8 cellular contexts compared by ENCODE assay signal in the genomic region with DNA sequence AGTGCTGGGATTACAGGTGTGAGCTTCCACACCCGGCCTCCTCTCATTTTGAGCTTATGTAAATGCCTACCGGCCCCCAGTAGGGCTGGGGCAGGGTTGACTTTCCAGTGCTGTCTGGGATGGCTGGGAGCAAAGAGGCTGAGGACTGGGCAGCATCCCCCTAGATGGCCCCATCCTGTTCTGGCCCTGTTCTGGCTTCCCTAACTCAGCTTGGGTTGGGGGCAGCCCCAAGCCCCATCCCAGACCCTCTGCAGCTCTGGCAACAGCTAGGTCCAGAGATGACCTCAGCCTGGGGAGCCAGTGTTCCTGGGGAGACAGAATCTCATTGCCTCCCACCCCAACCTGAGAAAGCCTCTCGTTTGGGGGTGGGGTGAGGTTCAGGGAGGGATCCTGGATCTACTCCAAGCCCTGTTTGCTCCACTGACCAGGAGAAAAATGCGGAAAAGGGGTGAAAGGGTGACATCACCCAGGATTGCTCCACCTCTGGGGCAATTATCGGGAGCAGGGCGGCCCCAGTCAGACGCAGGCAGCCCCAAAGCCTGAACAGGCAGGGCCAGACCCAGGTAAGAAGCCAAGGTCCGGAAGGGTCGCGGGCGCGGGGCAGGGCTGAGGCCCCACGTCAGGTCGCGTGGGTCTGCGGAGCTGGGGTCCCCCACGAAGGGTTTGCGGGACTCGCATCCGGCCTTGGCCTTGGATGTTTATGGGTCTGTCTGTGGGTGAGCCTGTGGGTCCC. TPM values are rescaled to one million over a fixed set of nuclear protein-coding genes. Genes with fewer than 3 reads are reported as not detected.
DNase-seq lines count a peak whose midpoint lies in the region; ATAC-seq and TF ChIP-seq lines count a peak whose summit lies in the region.

A gene with protein sequence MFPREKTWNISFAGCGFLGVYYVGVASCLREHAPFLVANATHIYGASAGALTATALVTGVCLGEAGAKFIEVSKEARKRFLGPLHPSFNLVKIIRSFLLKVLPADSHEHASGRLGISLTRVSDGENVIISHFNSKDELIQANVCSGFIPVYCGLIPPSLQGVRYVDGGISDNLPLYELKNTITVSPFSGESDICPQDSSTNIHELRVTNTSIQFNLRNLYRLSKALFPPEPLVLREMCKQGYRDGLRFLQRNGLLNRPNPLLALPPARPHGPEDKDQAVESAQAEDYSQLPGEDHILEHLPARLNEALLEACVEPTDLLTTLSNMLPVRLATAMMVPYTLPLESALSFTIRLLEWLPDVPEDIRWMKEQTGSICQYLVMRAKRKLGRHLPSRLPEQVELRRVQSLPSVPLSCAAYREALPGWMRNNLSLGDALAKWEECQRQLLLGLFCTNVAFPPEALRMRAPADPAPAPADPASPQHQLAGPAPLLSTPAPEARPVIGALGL (plus strand): TSS at position 519 of the 733 bp plus-strand sequence. CDS start 805 bp downstream, outside the sequence.

- no peak for TF ChIP-seq EP300 in sigmoid colon (IDR thresholded peaks at IDR 0.05)

- intact Hi-C loops in right cardiac atrium (cut with DNase I) (no loop called here), sigmoid colon (cut with DNase I) (no loop called here)

- no peaks in the 10 kb centered on the region for H3K9me3 ChIP-seq in right cardiac atrium (ENCODE audit: control insufficient read depth, low read length)
- H3K9me3 ChIP-seq in sigmoid colon: no peaks in the 10 kb centered on the region

- H3K27me3 Mint-ChIP-seq in activated T-cell treated with anti-CD3 and anti-CD28 coated beads, Interleukin-2, amount 50 U/mL, for 72 hours (ENCODE audit: low read depth): no peaks in the 10 kb centered on the region
- H3K27me3 Mint-ChIP-seq in activated naive CD8-positive, alpha-beta T cell treated with anti-CD3 and anti-CD28 coated beads for 36 hours: no peaks in the 10 kb centered on the region

- H3K27me3 ChIP-seq in right cardiac atrium (ENCODE audit: control insufficient read depth, insufficient read depth) (no peaks in the 10 kb centered on the region), sigmoid colon (peaks cover 0 to 3% (median 0%) of the 10 kb centered on the region in 3 donors)

- H3K36me3 ChIP-seq in sigmoid colon: peaks cover 1 to 33% (median 8%) of the 10 kb centered on the region in 4 donors

- 25% methylated on average over 20 of the region's 20 CpGs for WGBS in right cardiac atrium
- WGBS in sigmoid colon, 2 donors: 8 to 32% methylated on average over 20 of the region's 20 CpGs

- TF ChIP-seq POLR2A in sigmoid colon (IDR thresholded peaks at IDR 0.05): no peak

- H3K4me1 ChIP-seq in right cardiac atrium (ENCODE audit: control insufficient read depth, insufficient read depth, low read length) (peaks cover 7% of the 10 kb centered on the region), sigmoid colon (peaks cover 0 to 33% (median 30%) of the 10 kb centered on the region in 4 donors)

- H3K4me1 Mint-ChIP-seq in activated T-cell treated with anti-CD3 and anti-CD28 coated beads, Interleukin-2, amount 50 U/mL, for 72 hours (ENCODE audit: low read depth): peaks cover 15% of the 10 kb centered on the region
- H3K4me1 Mint-ChIP-seq in activated naive CD8-positive, alpha-beta T cell treated with anti-CD3 and anti-CD28 coated beads for 36 hours: peaks cover 20% of the 10 kb centered on the region

- H3K27ac Mint-ChIP-seq in activated T-cell treated with anti-CD3 and anti-CD28 coated beads, Interleukin-2, amount 50 U/mL, for 72 hours: no peak within 1 kb of the TSS
- H3K27ac Mint-ChIP-seq in activated naive CD8-positive, alpha-beta T cell treated with anti-CD3 and anti-CD28 coated beads for 36 hours: peak within 1 kb of the TSS; percentile 60

- no peak for DNase-seq in activated T-cell treated with anti-CD3 and anti-CD28 coated beads, Interleukin-2, amount 50 U/mL, for 72 hours
- DNase-seq in activated T-cell treated with anti-CD3 and anti-CD28 coated beads for 4 hours (no peak), right cardiac atrium (peak in 1 of 3 donors; percentile 79), sigmoid colon (no peak), NCI-H1436 treated with DMSO at 0.1 percent for 48 hours (lab: John Stamatoyannopoulos, UW) (no peak), putamen (ENCODE audit: low spot score) (no peak), SKM-1 (lab: John Stamatoyannopoulos, UW; ENCODE audit: unreplicated experiment) (no peak)
- DNase-seq in activated naive CD8-positive, alpha-beta T cell treated with anti-CD3 and anti-CD28 coated beads for 36 hours: no peak

- H3K4me3 ChIP-seq in right cardiac atrium (ENCODE audit: low read length) (peak within 1 kb of the TSS; percentile 92), sigmoid colon (peak within 1 kb of the TSS; percentile 66 to 96 (median 82))

- peaks cover 0 to 3% of the 10 kb centered on the region in 2 donors for H3K36me3 Mint-ChIP-seq in activated T-cell treated with anti-CD3 and anti-CD28 coated beads, Interleukin-2, amount 50 U/mL, for 72 hours (ENCODE audit: insufficient read depth in 2 of 2)
- peaks cover 4% of the 10 kb centered on the region for H3K36me3 Mint-ChIP-seq in activated naive CD8-positive, alpha-beta T cell treated with anti-CD3 and anti-CD28 coated beads for 36 hours

- peak within 1 kb of the TSS; percentile 87 to 89 for H3K4me3 Mint-ChIP-seq in activated T-cell treated with anti-CD3 and anti-CD28 coated beads, Interleukin-2, amount 50 U/mL, for 72 hours
- H3K4me3 Mint-ChIP-seq in activated naive CD8-positive, alpha-beta T cell treated with anti-CD3 and anti-CD28 coated beads for 36 hours: peak within 1 kb of the TSS; percentile 77

- H3K27ac ChIP-seq in right cardiac atrium (ENCODE audit: low read length) (peak within 1 kb of the TSS; percentile 97), sigmoid colon (peak within 1 kb of the TSS; percentile 90 to 99 (median 98))

- no peaks in the 10 kb centered on the region for H3K9me3 Mint-ChIP-seq in activated T-cell treated with anti-CD3 and anti-CD28 coated beads, Interleukin-2, amount 50 U/mL, for 72 hours
- no peaks in the 10 kb centered on the region for H3K9me3 Mint-ChIP-seq in activated naive CD8-positive, alpha-beta T cell treated with anti-CD3 and anti-CD28 coated beads for 36 hours

- TF ChIP-seq CTCF in sigmoid colon (IDR thresholded peaks at IDR 0.05): no peak

- no peak for ATAC-seq in activated T-cell treated with anti-CD3 and anti-CD28 coated beads, Interleukin-2, amount 50 U/mL, for 72 hours (replicated peaks in 1 of 2)
- ATAC-seq in right cardiac atrium: peak; percentile 1 to 3

RNA-seq across cellular contexts. Expression of the gene that starts here (rescaled TPM):
- total RNA-seq in activated T-cell treated with anti-CD3 and anti-CD28 coated beads, Interleukin-2, amount 50 U/mL, for 72 hours: 10 to 100 TPM; 64.5 to 77.1 TPM
- 10 to 100 TPM; 32.7 to 34.7 TPM for total RNA-seq in activated naive CD8-positive, alpha-beta T cell treated with anti-CD3 and anti-CD28 coated beads for 36 hours
- total RNA-seq in right cardiac atrium: 100 to 1,000 TPM; 145 to 193 (median 177) TPM
- 147 TPM for polyA plus RNA-seq in right cardiac atrium
- total RNA-seq in sigmoid colon: 10 to 100 TPM; 26.3 to 39.6 (median 34.6) TPM
- polyA plus RNA-seq in sigmoid colon: 100 to 1,000 TPM in 1 of 3 donors, 10 to 100 TPM in 2; 35.4 to 137 (median 47.6) TPM

Comparison
In these comparisons a context has a peak if more than half of its experiments do, and no peak if none do; other contexts are left out.
1. ATAC-seq: peak in right cardiac atrium (2 of 2); none in activated T-cell treated with anti-CD3 and anti-CD28 coated beads, Interleukin-2, amount 50 U/mL, for 72 hours (0 of 2).